29 cellular contexts compared by ENCODE assay signal in genomic region chr18:33898427-33898826, GRCh38.
"Had no signal": no experiment of that assay in that cellular context is flagged by ENCODE, and none has a peak within 500 bp of the region (broad histone marks: within the 10 kb centered on the region; RNA-seq: fewer than 3 reads in every experiment).

No MANE protein-coding gene starts in this region.

- H3K27ac Mint-ChIP-seq: stimulated activated effector memory CD8-positive, alpha-beta T cell treated with anti-CD3 and anti-CD28 coated beads, Interleukin-12 subunit alpha, Interleukin-12 subunit beta, amount 100 ng/mL, for 72 hours; stimulated activated memory B cell treated with anti-CD40 and anti-IgM and Interleukin-4, amounts not matched to agents 10 μg/mL and 1 μg/mL and 100 μg/mL, for 72 hours; stimulated activated naive B cell treated with anti-CD40 and anti-IgM and Interleukin-4, amounts not matched to agents 10 μg/mL and 1 μg/mL and 100 μg/mL, for 72 hours; stimulated activated naive CD8-positive, alpha-beta T cell treated with anti-CD3 and anti-CD28 coated beads, Interleukin-15, amount 100 ng/mL, for 72 hours; stimulated activated naive CD8-positive, alpha-beta T cell treated with anti-CD3 and anti-CD28 coated beads, Interleukin-15, Interleukin-2, amounts not matched to agents 100 ng/mL and 50 ng/mL, for 24 hours; type B pancreatic cell had no signal

- H3K4me1 ChIP-seq: stomach, suprapubic skin, testis, thyroid gland, tibial artery, tibial nerve, transverse colon, upper lobe of left lung, upper lobe of right lung, uterus, vagina had no signal

- H3K36me3 ChIP-seq: stomach, suprapubic skin, thoracic aorta, thyroid gland, tibial artery, tibial nerve, transverse colon, upper lobe of left lung, upper lobe of right lung, uterus, vagina had no signal

- H3K36me3 Mint-ChIP-seq: stimulated activated effector memory CD8-positive, alpha-beta T cell treated with anti-CD3 and anti-CD28 coated beads, Interleukin-12 subunit alpha, Interleukin-12 subunit beta, amount 100 ng/mL, for 72 hours; stimulated activated memory B cell treated with anti-CD40 and anti-IgM and Interleukin-4, amounts not matched to agents 10 μg/mL and 1 μg/mL and 100 μg/mL, for 72 hours; stimulated activated naive B cell treated with anti-CD40 and anti-IgM and Interleukin-4, amounts not matched to agents 10 μg/mL and 1 μg/mL and 100 μg/mL, for 72 hours; type B pancreatic cell had no signal

- H3K27me3 ChIP-seq: stomach, suprapubic skin, testis, thyroid gland, tibial artery, tibial nerve, transverse colon, upper lobe of left lung, upper lobe of right lung, uterus, vagina had no signal

- H3K4me3 ChIP-seq: stomach, suprapubic skin, testis, thoracic aorta, thyroid gland, tibial artery, tibial nerve, transverse colon, upper lobe of left lung, upper lobe of right lung, uterus, vagina had no signal

- DNase-seq: stimulated activated CD4-positive, alpha-beta T cell treated with anti-CD3 and anti-CD28 coated beads, Interleukin-2, amount 100 ng/mL, for 48 hours; stimulated activated CD4-positive, alpha-beta T cell treated with anti-CD3 and anti-CD28 coated beads, Interleukin-4, amount 100 ng/mL, for 1 hour; stimulated activated CD4-positive, alpha-beta T cell treated with anti-CD3 and anti-CD28 coated beads, Interleukin-4, amount 100 ng/mL, for 24 hours; stimulated activated CD4-positive, alpha-beta T cell treated with anti-CD3 and anti-CD28 coated beads, Interleukin-4, amount 100 ng/mL, for 4 hours; stimulated activated CD8-positive, alpha-beta memory T cell treated with anti-CD3 and anti-CD28 coated beads, Interleukin-4, amount 100 ng/mL, for 48 hours; stimulated activated naive B cell treated with anti-CD40 and anti-IgM and Interleukin-4, amounts not matched to agents 10 μg/mL and 1 μg/mL and 100 μg/mL, for 72 hours; stimulated activated naive CD4-positive, alpha-beta T cell; stimulated activated naive CD4-positive, alpha-beta T cell treated with Interleukin-2 at 50 U/mL for 16 hours; stimulated activated naive CD8-positive, alpha-beta T cell treated with anti-CD3 and anti-CD28 coated beads, Interleukin-15, amount 100 ng/mL, for 72 hours; stimulated activated naive CD8-positive, alpha-beta T cell treated with anti-CD3 and anti-CD28 coated beads, Interleukin-15, Interleukin-2, amounts not matched to agents 100 U/mL and 50 U/mL, for 24 hours; stomach; substantia nigra; testis; thyroid gland; tibial artery; transverse colon; trophoblast cell; upper lobe of left lung; upper lobe of right lung; uterus had no signal

- H3K27me3 Mint-ChIP-seq: stimulated activated memory B cell treated with anti-CD40 and anti-IgM and Interleukin-4, amounts not matched to agents 10 μg/mL and 1 μg/mL and 100 μg/mL, for 72 hours; stimulated activated naive B cell treated with anti-CD40 and anti-IgM and Interleukin-4, amounts not matched to agents 10 μg/mL and 1 μg/mL and 100 μg/mL, for 72 hours; stimulated activated naive CD8-positive, alpha-beta T cell treated with anti-CD3 and anti-CD28 coated beads, Interleukin-15, amount 100 ng/mL, for 72 hours; stimulated activated naive CD8-positive, alpha-beta T cell treated with anti-CD3 and anti-CD28 coated beads, Interleukin-15, Interleukin-2, amounts not matched to agents 100 ng/mL and 50 ng/mL, for 24 hours; type B pancreatic cell had no signal

- H3K9me3 ChIP-seq: suprapubic skin, testis, thoracic aorta, thyroid gland, upper lobe of right lung, uterus, vagina had no signal

- H3K4me1 Mint-ChIP-seq: stimulated activated effector memory CD8-positive, alpha-beta T cell treated with anti-CD3 and anti-CD28 coated beads, Interleukin-12 subunit alpha, Interleukin-12 subunit beta, amount 100 ng/mL, for 72 hours; stimulated activated memory B cell treated with anti-CD40 and anti-IgM and Interleukin-4, amounts not matched to agents 10 μg/mL and 1 μg/mL and 100 μg/mL, for 72 hours; stimulated activated naive B cell treated with anti-CD40 and anti-IgM and Interleukin-4, amounts not matched to agents 10 μg/mL and 1 μg/mL and 100 μg/mL, for 72 hours; stimulated activated naive CD8-positive, alpha-beta T cell treated with anti-CD3 and anti-CD28 coated beads, Interleukin-15, amount 100 ng/mL, for 72 hours had no signal

- H3K27ac ChIP-seq: stomach, suprapubic skin, testis, thoracic aorta, thyroid gland, tibial artery, tibial nerve, transverse colon, upper lobe of left lung, upper lobe of right lung, uterus, vagina had no signal

- FAIRE-seq: urothelium cell line had no signal

- ATAC-seq: stimulated activated effector memory CD8-positive, alpha-beta T cell treated with anti-CD3 and anti-CD28 coated beads, Interleukin-12 subunit alpha, Interleukin-12 subunit beta, amount 100 ng/mL, for 72 hours; stimulated activated memory B cell treated with anti-CD40 and anti-IgM and Interleukin-4, amounts not matched to agents 10 μg/mL and 1 μg/mL and 100 μg/mL, for 72 hours; stimulated activated naive B cell treated with anti-CD40 and anti-IgM and Interleukin-4, amounts not matched to agents 10 μg/mL and 1 μg/mL and 100 μg/mL, for 72 hours; stimulated activated naive CD8-positive, alpha-beta T cell treated with anti-CD3 and anti-CD28 coated beads, Interleukin-15, amount 100 ng/mL, for 72 hours; stimulated activated naive CD8-positive, alpha-beta T cell treated with anti-CD3 and anti-CD28 coated beads, Interleukin-15, Interleukin-2, amounts not matched to agents 100 U/mL and 50 U/mL, for 24 hours; upper lobe of right lung had no signal

- H3K4me3 Mint-ChIP-seq: stimulated activated effector memory CD8-positive, alpha-beta T cell treated with anti-CD3 and anti-CD28 coated beads, Interleukin-12 subunit alpha, Interleukin-12 subunit beta, amount 100 ng/mL, for 72 hours; stimulated activated memory B cell treated with anti-CD40 and anti-IgM and Interleukin-4, amounts not matched to agents 10 μg/mL and 1 μg/mL and 100 μg/mL, for 72 hours; stimulated activated naive B cell treated with anti-CD40 and anti-IgM and Interleukin-4, amounts not matched to agents 10 μg/mL and 1 μg/mL and 100 μg/mL, for 72 hours; stimulated activated naive CD8-positive, alpha-beta T cell treated with anti-CD3 and anti-CD28 coated beads, Interleukin-15, amount 100 ng/mL, for 72 hours; stimulated activated naive CD8-positive, alpha-beta T cell treated with anti-CD3 and anti-CD28 coated beads, Interleukin-15, Interleukin-2, amounts not matched to agents 100 ng/mL and 50 ng/mL, for 24 hours; type B pancreatic cell had no signal
